In genomic region chr19:57191141-57192063, GRCh38 we compare ENCODE assay signal across 8 cellular contexts. TPM values are rescaled to one million over a fixed set of nuclear protein-coding genes. Genes with fewer than 3 reads are reported as not detected.
DNase-seq lines count a peak whose midpoint lies in the region; ATAC-seq and TF ChIP-seq lines count a peak whose summit lies in the region.

Gene ZNF264, plus strand, starts transcription at chr19:57191500. Its CDS starts 414 bp downstream, at chr19:57191914.

- peak within 1 kb of the TSS; percentile 98 for H3K23ac ChIP-seq in IMR-90 (ENCODE audit: low read depth, low read length)

- intact Hi-C loops in IMR-90 (cut with micrococcal nuclease) = loop anchor here (2.0 kb wide), 1 partner anchor 49 kb away; the partner anchor contains the start of gene ZNF805
- intact Hi-C loops in naive thymus-derived CD4-positive, alpha-beta T cell (cut with micrococcal nuclease) = loop anchor here (1.0 to 5.0 kb wide), 7 partner anchors 49 to 594 kb away; partner anchors contain the start of genes TRAPPC2B (in 2 of the 2), ZNF460 (in 2 of the 2), ZNF543 (in 2 of the 2) and ZNF547 (in 2 of the 2)

- H3K79me1 ChIP-seq in IMR-90 (ENCODE audit: low read depth in 1 of 2, low read length in 2 of 2) = peaks cover 10 to 49% of the 10 kb centered on the region in 2 experiments; a peak in 3 of 4 replicates

- H2AFZ ChIP-seq in IMR-90 (replicated peaks; ENCODE audit: low read length, poor library complexity) = peak within 1 kb of the TSS; percentile 100

- H3K27ac ChIP-seq in IMR-90 (ENCODE audit: insufficient read depth, low read length) (peak within 1 kb of the TSS; percentile 97), Peyer's patch (peak within 1 kb of the TSS; percentile 70 to 87 (median 86))
- peak within 1 kb of the TSS; percentile 85 for H3K27ac ChIP-seq in naive thymus-derived CD4-positive, alpha-beta T cell (ENCODE audit: low read depth, low read length)

- H2AK9ac ChIP-seq in IMR-90 (replicated peaks; ENCODE audit: low read depth, low read length, poor library complexity) = peak within 1 kb of the TSS; percentile 63

- H3K27ac Mint-ChIP-seq in activated T-helper 17 cell treated with anti-CD3 and anti-CD28 coated beads, Interleukin-2, amount 50 U/mL, for 72 hours = peak within 1 kb of the TSS; percentile 94
- H3K27ac Mint-ChIP-seq in naive thymus-derived CD4-positive, alpha-beta T cell = peak within 1 kb of the TSS; percentile 92 to 97 (median 95)
- peak within 1 kb of the TSS; percentile 96 for H3K27ac Mint-ChIP-seq in stimulated activated memory B cell treated with anti-CD40 and anti-IgM and Interleukin-4, amounts not matched to agents 10 μg/mL and 1 μg/mL and 100 μg/mL, for 72 hours

- peaks cover 9% of the 10 kb centered on the region for H3K4me1 Mint-ChIP-seq in activated T-helper 17 cell treated with anti-CD3 and anti-CD28 coated beads, Interleukin-2, amount 50 U/mL, for 72 hours
- H3K4me1 Mint-ChIP-seq in naive thymus-derived CD4-positive, alpha-beta T cell = peaks cover 20 to 40% (median 35%) of the 10 kb centered on the region in 7 donors
- H3K4me1 Mint-ChIP-seq in stimulated activated memory B cell treated with anti-CD40 and anti-IgM and Interleukin-4, amounts not matched to agents 10 μg/mL and 1 μg/mL and 100 μg/mL, for 72 hours = peaks cover 40% of the 10 kb centered on the region

- dilution Hi-C loops in IMR-90 (cut with HindIII; ENCODE audit: low sequenced_read_pairs, unreplicated experiment) = no loop called here

- H4K20me1 ChIP-seq in IMR-90 (ENCODE audit: insufficient read depth, low read length) = peaks cover 29% of the 10 kb centered on the region

- H2BK120ac ChIP-seq in IMR-90 (ENCODE audit: low read depth, low read length) = peak within 1 kb of the TSS; percentile 83

- H3K4me3 Mint-ChIP-seq in activated T-helper 17 cell treated with anti-CD3 and anti-CD28 coated beads, Interleukin-2, amount 50 U/mL, for 72 hours = peak within 1 kb of the TSS; percentile 91
- H3K4me3 Mint-ChIP-seq in naive thymus-derived CD4-positive, alpha-beta T cell = peak within 1 kb of the TSS; percentile 90 to 97 (median 94)
- peak within 1 kb of the TSS; percentile 93 for H3K4me3 Mint-ChIP-seq in stimulated activated memory B cell treated with anti-CD40 and anti-IgM and Interleukin-4, amounts not matched to agents 10 μg/mL and 1 μg/mL and 100 μg/mL, for 72 hours

- H2BK5ac ChIP-seq in IMR-90 (ENCODE audit: low read depth, low read length, poor library complexity, severe bottlenecking) = peak within 1 kb of the TSS; percentile 88

- peak within 1 kb of the TSS; percentile 89 for H3K4me2 ChIP-seq in IMR-90 (ENCODE audit: low read depth, low read length)

- H3K4me3 ChIP-seq in IMR-90 (ENCODE audit: insufficient read depth, low read depth, low read length) (peak within 1 kb of the TSS; percentile 93), Peyer's patch (peak within 1 kb of the TSS; percentile 83 to 93 (median 90)), fibroblast of mammary gland (ENCODE audit: control insufficient read depth, low read depth, low read length) (peak within 1 kb of the TSS; percentile 91)
- peak within 1 kb of the TSS; percentile 95 for H3K4me3 ChIP-seq in naive thymus-derived CD4-positive, alpha-beta T cell (ENCODE audit: low read length)

- H3K9ac ChIP-seq in IMR-90 (ENCODE audit: low read depth, low read length) = peak within 1 kb of the TSS; percentile 97

- ATAC-seq in GM21515 (IDR thresholded peaks at IDR 0.05; ENCODE audit: unreplicated experiment) (peak; percentile 97), IMR-90 (ENCODE audit: low read depth) (peak; percentile 97)
- ATAC-seq in activated T-helper 17 cell treated with anti-CD3 and anti-CD28 coated beads, Interleukin-2, amount 50 U/mL, for 72 hours (replicated peaks) = peak; percentile 99
- peak; percentile 98 for ATAC-seq in naive thymus-derived CD4-positive, alpha-beta T cell
- ATAC-seq in stimulated activated memory B cell treated with anti-CD40 and anti-IgM and Interleukin-4, amounts not matched to agents 10 μg/mL and 1 μg/mL and 100 μg/mL, for 72 hours = peak; percentile 99

- peak within 1 kb of the TSS; percentile 92 for H3K56ac ChIP-seq in IMR-90 (ENCODE audit: extremely low read depth, insufficient read depth, low read length)

- H4K8ac ChIP-seq in IMR-90 (ENCODE audit: low read depth in 2 of 2, low read length in 2 of 2) = peak within 1 kb of the TSS; percentile 99 to 100

- no TSS peak for BruUV-seq in IMR-90 (replicated peaks; lab: Mats Ljungman, UMichigan)

- peak; percentile 88 for DNase-seq in DMS114 treated with DMSO at 0.1 percent for 48 hours (lab: John Stamatoyannopoulos, UW; ENCODE audit: unreplicated experiment)
- DNase-seq in IMR-90 = peak; percentile 85
- peak; percentile 81 to 95 (median 92) for DNase-seq in Peyer's patch
- DNase-seq in fibroblast of mammary gland (ENCODE audit: low read depth) = peak; percentile 89
- DNase-seq in naive thymus-derived CD4-positive, alpha-beta T cell = peak; percentile 79 to 90 (median 86)

- peak; percentile 80 for TF ChIP-seq POLR2A in IMR-90 (IDR thresholded peaks at IDR 0.05; ENCODE audit: low read depth, low read length)
- TF ChIP-seq POLR2A in Peyer's patch (IDR thresholded peaks at IDR 0.05) = no peak

- peaks cover 52% of the 10 kb centered on the region for H3K36me3 Mint-ChIP-seq in activated T-helper 17 cell treated with anti-CD3 and anti-CD28 coated beads, Interleukin-2, amount 50 U/mL, for 72 hours (ENCODE audit: low read depth)
- H3K36me3 Mint-ChIP-seq in naive thymus-derived CD4-positive, alpha-beta T cell = peaks cover 44 to 66% (median 61%) of the 10 kb centered on the region in 5 donors
- H3K36me3 Mint-ChIP-seq in stimulated activated memory B cell treated with anti-CD40 and anti-IgM and Interleukin-4, amounts not matched to agents 10 μg/mL and 1 μg/mL and 100 μg/mL, for 72 hours = peaks cover 40% of the 10 kb centered on the region

- H3K9me1 ChIP-seq in IMR-90 (ENCODE audit: insufficient read depth, low read length) = no peaks in the 10 kb centered on the region; the same call in 1 of the 2 replicates

- 0 out of 2 replicates have a peak, but pooled peaks have one; percentile 1 for TF ChIP-seq RAD21 in IMR-90 (IDR thresholded peaks at IDR 0.05; ENCODE audit: low read length)

- peak within 1 kb of the TSS; percentile 67 for H2AK5ac ChIP-seq in IMR-90 (ENCODE audit: low read depth, low read length)

- peak within 1 kb of the TSS; percentile 99 for H3K4ac ChIP-seq in IMR-90 (ENCODE audit: low read depth, low read length)

- H3K18ac ChIP-seq in IMR-90 (ENCODE audit: low read depth, low read length) = peak within 1 kb of the TSS; percentile 70

- in situ Hi-C loops in IMR-90 (cut with MboI; ENCODE audit: low sequenced_read_pairs) = no loop called here

- POLR2A ChIA-PET in IMR-90 (lab: Charles Lee; ENCODE audit: unreplicated experiment) = interaction anchor here (0.7 kb wide), 1 partner anchor 128 kb away, joined by 4 read pairs; no protein-coding TSS in a partner anchor
- POLR2A ChIA-PET in naive thymus-derived CD4-positive, alpha-beta T cell (lab: Charles Lee) = interaction anchor here (0.5 to 1.4 kb wide), 7 partner anchors 10 to 1250 kb away, joined by 3 to 7 read pairs (median 3); partner anchors contain the start of genes ZNF460 and ZNF805

- WGBS in IMR-90 (ENCODE audit: extremely low coverage in 2 of 2, insufficient read length in 1 of 2), 2 experiments = 0% methylated on average over 24 of the region's 81 CpGs; no CpG with 5 or more reads in 1 of the 2 experiments

- H2BK15ac ChIP-seq in IMR-90 (ENCODE audit: low read depth, low read length) = no peak within 1 kb of the TSS

- H3K36me3 ChIP-seq in IMR-90 (ENCODE audit: control insufficient read depth, insufficient read depth, low read length) (peaks cover 25% of the 10 kb centered on the region), Peyer's patch (peaks cover 0 to 31% (median 3%) of the 10 kb centered on the region in 3 donors)
- H3K36me3 ChIP-seq in naive thymus-derived CD4-positive, alpha-beta T cell (ENCODE audit: control insufficient read depth in 2 of 3, insufficient read depth in 3 of 3, low read length in 3 of 3) = peaks cover 0 to 44% (median 23%) of the 10 kb centered on the region in 3 experiments

- no peak within 1 kb of the TSS for H2BK20ac ChIP-seq in IMR-90 (ENCODE audit: low read depth, low read length)

- peak within 1 kb of the TSS; percentile 99 for H3K14ac ChIP-seq in IMR-90 (replicated peaks; ENCODE audit: low read depth, low read length)

- H4K5ac ChIP-seq in IMR-90 (ENCODE audit: low read depth, low read length) = peak within 1 kb of the TSS; percentile 99

- TF ChIP-seq CTCF in IMR-90 (conservative IDR thresholded peaks at IDR 0.05; ENCODE audit: low read depth, low read length) (0 out of 2 replicates have a peak, but pooled peaks have one; percentile 22), Peyer's patch (IDR thresholded peaks at IDR 0.05) (no peak), fibroblast of mammary gland (conservative IDR thresholded peaks at IDR 0.05; ENCODE audit: control insufficient read depth, insufficient read depth, low read depth, low read length) (no peak)

- peak within 1 kb of the TSS; percentile 94 for H4K91ac ChIP-seq in IMR-90 (ENCODE audit: insufficient read depth, low read depth, low read length)

- H3K4me1 ChIP-seq in IMR-90 (ENCODE audit: control insufficient read depth, insufficient read depth, low read length) (no peaks in the 10 kb centered on the region; the same call in 1 of the 2 replicates), Peyer's patch (peaks cover 0 to 13% (median 5%) of the 10 kb centered on the region in 4 donors)
- H3K4me1 ChIP-seq in naive thymus-derived CD4-positive, alpha-beta T cell (ENCODE audit: control insufficient read depth in 2 of 2, insufficient read depth in 2 of 2, low read length in 2 of 2) = peaks cover 11 to 22% of the 10 kb centered on the region in 2 donors

- H3K9me3 ChIP-seq in IMR-90 (ENCODE audit: control insufficient read depth, insufficient read depth, low read length) (peaks cover 3% of the 10 kb centered on the region; the same call in 1 of the 2 replicates), Peyer's patch (no peaks in the 10 kb centered on the region)
- peaks cover 0 to 14% (median 0%) of the 10 kb centered on the region in 3 experiments for H3K9me3 ChIP-seq in naive thymus-derived CD4-positive, alpha-beta T cell (ENCODE audit: control insufficient read depth in 2 of 3, low read length in 3 of 3)

- H3K27me3 Mint-ChIP-seq in activated T-helper 17 cell treated with anti-CD3 and anti-CD28 coated beads, Interleukin-2, amount 50 U/mL, for 72 hours = peaks cover 5% of the 10 kb centered on the region
- peaks cover 0 to 11% (median 6%) of the 10 kb centered on the region in 5 donors for H3K27me3 Mint-ChIP-seq in naive thymus-derived CD4-positive, alpha-beta T cell
- peaks cover 9% of the 10 kb centered on the region for H3K27me3 Mint-ChIP-seq in stimulated activated memory B cell treated with anti-CD40 and anti-IgM and Interleukin-4, amounts not matched to agents 10 μg/mL and 1 μg/mL and 100 μg/mL, for 72 hours

- CTCF ChIA-PET in IMR-90 (lab: Yijun Ruan, JAX) = no interaction called here
- CTCF ChIA-PET in naive thymus-derived CD4-positive, alpha-beta T cell (lab: Charles Lee) = no interaction called here

- H3K27me3 ChIP-seq in IMR-90 (ENCODE audit: control insufficient read depth, insufficient read depth, low read length) (no peaks in the 10 kb centered on the region), Peyer's patch (no peaks in the 10 kb centered on the region)
- no peaks in the 10 kb centered on the region for H3K27me3 ChIP-seq in naive thymus-derived CD4-positive, alpha-beta T cell (ENCODE audit: control insufficient read depth in 2 of 2, insufficient read depth in 2 of 2, low read length in 2 of 2)

- H3K9me3 Mint-ChIP-seq in activated T-helper 17 cell treated with anti-CD3 and anti-CD28 coated beads, Interleukin-2, amount 50 U/mL, for 72 hours = peaks cover 10% of the 10 kb centered on the region
- peaks cover 15 to 90% (median 47%) of the 10 kb centered on the region in 11 donors for H3K9me3 Mint-ChIP-seq in naive thymus-derived CD4-positive, alpha-beta T cell
- peaks cover 13% of the 10 kb centered on the region for H3K9me3 Mint-ChIP-seq in stimulated activated memory B cell treated with anti-CD40 and anti-IgM and Interleukin-4, amounts not matched to agents 10 μg/mL and 1 μg/mL and 100 μg/mL, for 72 hours

RNA-seq across cellular contexts. Expression of gene ZNF264, which starts in this region (rescaled TPM):
- total RNA-seq in IMR-90 (2012; rRNA removed) (23.9 and 31.9 TPM in 2 replicates), Peyer's patch (10 to 100 TPM; 18.7 to 57.7 (median 23.3) TPM)
- 3.4 and 3.5 TPM in 2 replicates for polyA plus RNA-seq in IMR-90 (2012; rRNA removed)
- polyA plus RNA-seq in IMR-90 (2012; cell fraction: cytosol; rRNA removed) = 3.0 and 6.5 TPM in 2 replicates
- 4.6 and 7.5 TPM in 2 replicates for polyA plus RNA-seq in IMR-90 (2012; cell fraction: nucleus; rRNA removed; ENCODE audit: low replicate concordance)
- 10 to 100 TPM; 23.7 to 51.0 TPM for total RNA-seq in activated T-helper 17 cell treated with anti-CD3 and anti-CD28 coated beads, Interleukin-2, amount 50 U/mL, for 72 hours
- 10 to 100 TPM; 31.5 to 65.9 (median 44.3) TPM for total RNA-seq in naive thymus-derived CD4-positive, alpha-beta T cell
- polyA plus RNA-seq in naive thymus-derived CD4-positive, alpha-beta T cell = 10 to 100 TPM; 25.6 to 26.9 TPM

Comparison
In these comparisons a context has a peak if more than half of its experiments do, and no peak if none do; other contexts are left out.
1. Peak in every context shown above with its lines: DNase-seq, ATAC-seq, H3K4me3 ChIP-seq and H3K27ac ChIP-seq.